Comparison of ENCODE assay signal across 1 cellular context in genomic region chr20:21505161-21505809, GRCh38.
A peak's percentile ranks its signal among the peaks of the same experiment; 100 is the strongest.
TF ChIP-seq lines count a peak whose summit lies in the region.

No MANE protein-coding gene starts in this region.

TF ChIP-seq in HepG2, 621 proteins besides CTCF, POLR2A, EP300 and RAD21 (continued from another document and continues in another):
- no peak for TF ChIP-seq ZNF740 (CRISPR knock-in tag; IDR thresholded peaks at IDR 0.05)
- TF ChIP-seq ZUFSP (CRISPR knock-in tag; IDR thresholded peaks at IDR 0.05; ENCODE audit: borderline replicate concordance): no peak
- no peak for TF ChIP-seq SOX5 (CRISPR knock-in tag; IDR thresholded peaks at IDR 0.05; ENCODE audit: borderline replicate concordance)
- no peak for TF ChIP-seq MXD3 (CRISPR knock-in tag; IDR thresholded peaks at IDR 0.05)
- no peak for TF ChIP-seq EHMT2 (IDR thresholded peaks at IDR 0.05; ENCODE audit: borderline replicate concordance, low read depth, low read length)
- no peak for TF ChIP-seq KLF9 (CRISPR knock-in tag; IDR thresholded peaks at IDR 0.05; ENCODE audit: low read depth)
- TF ChIP-seq MTA1 (CRISPR knock-in tag; IDR thresholded peaks at IDR 0.05; ENCODE audit: borderline replicate concordance): no peak
- TF ChIP-seq TEAD2 (CRISPR knock-in tag; IDR thresholded peaks at IDR 0.05): no peak
- TF ChIP-seq ATF2 (CRISPR knock-in tag; IDR thresholded peaks at IDR 0.05): no peak
- TF ChIP-seq ZBTB46 (CRISPR knock-in tag; IDR thresholded peaks at IDR 0.05; ENCODE audit: borderline replicate concordance): no peak
- peak; percentile 4; the same call in 1 of the 2 replicates for TF ChIP-seq ZNF350 (CRISPR knock-in tag; IDR thresholded peaks at IDR 0.05; ENCODE audit: borderline replicate concordance, low read depth)
- no peak for TF ChIP-seq DNMT3B (CRISPR knock-in tag; conservative IDR thresholded peaks at IDR 0.05)
- no peak for TF ChIP-seq BCL3 (CRISPR knock-in tag; IDR thresholded peaks at IDR 0.05)
- no peak for TF ChIP-seq MXD4 (CRISPR knock-in tag; IDR thresholded peaks at IDR 0.05)
- peak; percentile 62; the same call in 1 of the 2 replicates for TF ChIP-seq FOXK1 (CRISPR knock-in tag; IDR thresholded peaks at IDR 0.05; ENCODE audit: borderline replicate concordance, low read depth)
- no peak for TF ChIP-seq MED1 (CRISPR knock-in tag; IDR thresholded peaks at IDR 0.05)
- no peak for TF ChIP-seq HOMEZ (CRISPR knock-in tag; IDR thresholded peaks at IDR 0.05; ENCODE audit: low read depth)
- peak; percentile 27; the same call in 1 of the 2 replicates for TF ChIP-seq NFYB (CRISPR knock-in tag; IDR thresholded peaks at IDR 0.05)
- TF ChIP-seq FOXA3 (CRISPR knock-in tag; IDR thresholded peaks at IDR 0.05): peak; percentile 34; the same call in 1 of the 2 replicates
- TF ChIP-seq ZNF550 (CRISPR knock-in tag; IDR thresholded peaks at IDR 0.05; ENCODE audit: borderline replicate concordance): no peak
- TF ChIP-seq ELF3 (CRISPR knock-in tag; IDR thresholded peaks at IDR 0.05): 0 out of 2 replicates have a peak, but pooled peaks have one; percentile 45
- no peak for TF ChIP-seq ZNF883 (CRISPR knock-in tag; IDR thresholded peaks at IDR 0.05; ENCODE audit: not compliant biosample characterization)
- TF ChIP-seq KDM3A (CRISPR knock-in tag; IDR thresholded peaks at IDR 0.05; ENCODE audit: low read depth): 0 out of 2 replicates have a peak, but pooled peaks have one; percentile 83
- TF ChIP-seq PAWR (CRISPR knock-in tag; IDR thresholded peaks at IDR 0.05; ENCODE audit: borderline replicate concordance): no peak
- TF ChIP-seq MAX (IDR thresholded peaks at IDR 0.05): no peak; the same call in 1 of the 2 replicates
- no peak for TF ChIP-seq CEBPG (CRISPR knock-in tag; IDR thresholded peaks at IDR 0.05)
- TF ChIP-seq ASH2L (IDR thresholded peaks at IDR 0.05; ENCODE audit: insufficient read length, low read depth, low read length): no peak
- TF ChIP-seq ZNF891 (CRISPR knock-in tag; IDR thresholded peaks at IDR 0.05): no peak
- no peak for TF ChIP-seq ZNF546 (CRISPR knock-in tag; conservative IDR thresholded peaks at IDR 0.05)
- no peak for TF ChIP-seq ARID3A (IDR thresholded peaks at IDR 0.05; ENCODE audit: low read depth, low read length)
- no peak; the same call in 1 of the 2 replicates for TF ChIP-seq ARHGAP35 (CRISPR knock-in tag; IDR thresholded peaks at IDR 0.05; ENCODE audit: borderline replicate concordance)
- no peak for TF ChIP-seq DDIT3 (CRISPR knock-in tag; IDR thresholded peaks at IDR 0.05)
- peak; percentile 33; the same call in 1 of the 2 replicates for TF ChIP-seq NCOA2 (CRISPR knock-in tag; IDR thresholded peaks at IDR 0.05)
- TF ChIP-seq ZNF674 (CRISPR knock-in tag; IDR thresholded peaks at IDR 0.05; ENCODE audit: low read depth): no peak
- no peak for TF ChIP-seq ZNF781 (CRISPR knock-in tag; IDR thresholded peaks at IDR 0.05; ENCODE audit: borderline replicate concordance, not compliant biosample characterization)
- TF ChIP-seq FOXP1 (IDR thresholded peaks at IDR 0.05): no peak
- no peak for TF ChIP-seq FOXP1 (CRISPR knock-in tag; IDR thresholded peaks at IDR 0.05)
- TF ChIP-seq U2AF1 (optimal IDR thresholded peaks at IDR 0.05; ENCODE audit: low read depth, low read length): no peak
- TF ChIP-seq ZNF138 (CRISPR knock-in tag; IDR thresholded peaks at IDR 0.05; ENCODE audit: low read depth): no peak
- TF ChIP-seq ZNF331 (CRISPR knock-in tag; IDR thresholded peaks at IDR 0.05): peak; percentile 33; the same call in 1 of the 2 replicates
- TF ChIP-seq ZNF441 (CRISPR knock-in tag; IDR thresholded peaks at IDR 0.05; ENCODE audit: borderline replicate concordance): no peak
- TF ChIP-seq ZNF816 (CRISPR knock-in tag; IDR thresholded peaks at IDR 0.05; ENCODE audit: borderline replicate concordance): no peak
- TF ChIP-seq FOXP4 (CRISPR knock-in tag; IDR thresholded peaks at IDR 0.05): no peak
- TF ChIP-seq ZNF839 (CRISPR knock-in tag; IDR thresholded peaks at IDR 0.05; ENCODE audit: borderline replicate concordance): no peak
- peak; percentile 12; the same call in 1 of the 2 replicates for TF ChIP-seq ZHX1 (CRISPR knock-in tag; IDR thresholded peaks at IDR 0.05; ENCODE audit: low read depth)
- TF ChIP-seq ATF7-NPFF (CRISPR knock-in tag; IDR thresholded peaks at IDR 0.05; ENCODE audit: low read depth): no peak
- TF ChIP-seq TFDP2 (CRISPR knock-in tag; IDR thresholded peaks at IDR 0.05): no peak
- no peak for TF ChIP-seq XBP1 (CRISPR knock-in tag; IDR thresholded peaks at IDR 0.05)
